24 cellular contexts compared by ENCODE assay signal in genomic region chr5:62017092-62017491, GRCh38.
DNase-seq lines count a peak whose midpoint lies in the region; ATAC-seq and TF ChIP-seq lines count a peak whose summit lies in the region.
"Had no signal": no experiment of that assay in that cellular context is flagged by ENCODE, and none has a peak within 500 bp of the region (broad histone marks: within the 10 kb centered on the region; RNA-seq: fewer than 3 reads in every experiment).

No MANE protein-coding gene starts in this region.

- H4K20me1 ChIP-seq in GM23248 (ENCODE audit: insufficient read depth) (no peaks in the 10 kb centered on the region), mammary epithelial cell (ENCODE audit: insufficient read depth, low read length) (no peaks in the 10 kb centered on the region)

- H3K9me3 Mint-ChIP-seq in HFFc6: peaks cover 16% of the 10 kb centered on the region

- no TSS peak for BruUV-seq in mammary epithelial cell (replicated peaks; lab: Mats Ljungman, UMichigan)

- in situ Hi-C loops in GM23248 (cut with MboI): no loop called here
- in situ Hi-C loops in mammary epithelial cell (cut with MboI; ENCODE audit: low sequenced_read_pairs in 2 of 2): no loop called here

- CTCF ChIA-PET in mammary epithelial cell (lab: Charles Lee; ENCODE audit: low non-redundant PET): interaction anchor here (0.5 kb wide), 1 partner anchor 126 kb away, joined by 4 read pairs; no protein-coding TSS in a partner anchor

- H2AFZ ChIP-seq in GM23248 (no peak overlapping the region), mammary epithelial cell (ENCODE audit: low read depth, low read length) (no peak overlapping the region)

- H3F3A ChIP-seq in GM23248 (ENCODE audit: insufficient read depth): no peaks in the 10 kb centered on the region

- intact Hi-C loops in mammary epithelial cell (cut with micrococcal nuclease): no loop called here
- intact Hi-C loops in aorta (cut with DNase I): no loop called here
- intact Hi-C loops in dorsolateral prefrontal cortex (cut with DNase I): no loop called here

- no peak overlapping the region for H3K27ac Mint-ChIP-seq in HFFc6
- H3K27ac Mint-ChIP-seq: B cell; CD4-positive, CD25-positive, alpha-beta regulatory T cell had no signal

- no peaks in the 10 kb centered on the region for H3K4me1 Mint-ChIP-seq in HFFc6 (ENCODE audit: low read depth)
- H3K4me1 Mint-ChIP-seq: B cell; CD4-positive, CD25-positive, alpha-beta regulatory T cell had no signal

- H3K27me3 ChIP-seq in GM23248 (replicated peaks; ENCODE audit: insufficient read depth) (no peaks in the 10 kb centered on the region), mammary epithelial cell (ENCODE audit: insufficient read depth, low read length) (no peaks in the 10 kb centered on the region), aorta (ENCODE audit: control insufficient read depth in 1 of 2, insufficient read depth in 2 of 2, low read length in 1 of 2) (no peaks in the 10 kb centered on the region), dorsolateral prefrontal cortex (no peaks in the 10 kb centered on the region)
- H3K27me3 ChIP-seq: Peyer's patch had no signal

- H3K4me2 ChIP-seq in GM23248 (ENCODE audit: unreplicated experiment) (no peak overlapping the region), mammary epithelial cell (ENCODE audit: insufficient read depth, low read depth, low read length) (no peak overlapping the region)
- H3K4me2 ChIP-seq: KMS-11 had no signal

- no peak overlapping the region for H3K27ac ChIP-seq in GM23248
- H3K27ac ChIP-seq in mammary epithelial cell (ENCODE audit: insufficient read depth, low read depth, low read length): no peak overlapping the region
- H3K27ac ChIP-seq in aorta (ENCODE audit: low read depth in 1 of 2, low read length in 2 of 2): no peak overlapping the region
- H3K27ac ChIP-seq in dorsolateral prefrontal cortex: no peak overlapping the region
- H3K27ac ChIP-seq: HL-60, KMS-11, Peyer's patch had no signal

- H3K9me3 ChIP-seq in GM23248 (ENCODE audit: low read depth) (no peaks in the 10 kb centered on the region), mammary epithelial cell (replicated peaks; ENCODE audit: insufficient read depth, low read length) (no peaks in the 10 kb centered on the region), aorta (ENCODE audit: control insufficient read depth, low read length) (no peaks in the 10 kb centered on the region)
- H3K9me3 ChIP-seq: Peyer's patch had no signal

- H3K4me1 ChIP-seq in GM23248 (ENCODE audit: insufficient read depth) (no peaks in the 10 kb centered on the region), mammary epithelial cell (ENCODE audit: insufficient read depth, low read length) (peaks cover 2% of the 10 kb centered on the region), aorta (ENCODE audit: control insufficient read depth in 1 of 2, insufficient read depth in 2 of 2, low read length in 2 of 2) (no peaks in the 10 kb centered on the region)
- H3K4me1 ChIP-seq: Peyer's patch had no signal

- H3K36me3 Mint-ChIP-seq in HFFc6 (ENCODE audit: low read depth): 0 out of 2 replicates have a peak, but pooled peaks cover 7% of the 10 kb centered on the region
- H3K36me3 Mint-ChIP-seq: CD4-positive, CD25-positive, alpha-beta regulatory T cell had no signal

- TF ChIP-seq CTCF in mammary epithelial cell (conservative IDR thresholded peaks at IDR 0.05 in 1 of 2, IDR thresholded peaks at IDR 0.05 in 1 of 2; ENCODE audit: extremely low read depth in 1 of 2, insufficient read depth in 1 of 2, low read depth in 1 of 2, low read length in 2 of 2) (no peak), fibroblast of the aortic adventitia (IDR thresholded peaks at IDR 0.05; ENCODE audit: insufficient read depth, low read length) (no peak), HFFc6 (IDR thresholded peaks at IDR 0.05) (no peak), dorsolateral prefrontal cortex (IDR thresholded peaks at IDR 0.05 in 54 of 56, conservative IDR thresholded peaks at IDR 0.05 in 2 of 56; ENCODE audit: low read depth in 1 of 56, partially characterized antibody in 56 of 56) (no peak)

- H3K4me3 Mint-ChIP-seq in HFFc6: no peak overlapping the region
- H3K4me3 Mint-ChIP-seq: B cell; CD4-positive, CD25-positive, alpha-beta regulatory T cell had no signal

- H3K9ac ChIP-seq in GM23248 (no peak overlapping the region), mammary epithelial cell (ENCODE audit: insufficient read depth, low read length) (no peak overlapping the region)
- H3K9ac ChIP-seq: KMS-11 had no signal

- peak; percentile 7 for DNase-seq in GM23248
- DNase-seq in mammary epithelial cell: peak; percentile 36
- peak; percentile 17 for DNase-seq in fibroblast of the aortic adventitia (ENCODE audit: low read depth)
- no peak for DNase-seq in aorta
- DNase-seq in HFFc6: no peak
- DNase-seq in T-helper 2 cell: no peak
- no peak for DNase-seq in dorsolateral prefrontal cortex
- DNase-seq: ACHN; CD4-positive, CD25-positive, alpha-beta regulatory T cell; COR-L47; DMS 273 treated with DMSO at 0.1 percent for 48 hours; DND-41; H7; NCI-H1436; NCI-H1930; NCI-H2171 treated with DMSO at 0.1 percent for 48 hours; NCI-H446 treated with DMSO at 0.1 percent for 48 hours; NCI-H748 treated with DMSO at 0.1 percent for 48 hours; NK-92 treated with Interleukin-12 subunit alpha and Interleukin-12 subunit beta, amount 100 ng/mL, for 24 hours; Peyer's patch; Right ventricle myocardium superior had no signal

- H3K79me2 ChIP-seq in GM23248 (ENCODE audit: insufficient read depth): no peaks in the 10 kb centered on the region
- no peaks in the 10 kb centered on the region for H3K79me2 ChIP-seq in mammary epithelial cell (ENCODE audit: insufficient read depth, low read length)

- dilution Hi-C loops in mammary epithelial cell (cut with HindIII; ENCODE audit: low sequenced_read_pairs): no loop called here

- H3K9me2 ChIP-seq in GM23248 (ENCODE audit: insufficient read depth): no peaks in the 10 kb centered on the region

- H3K27me3 Mint-ChIP-seq in HFFc6 (ENCODE audit: insufficient read depth): no peaks in the 10 kb centered on the region
- H3K27me3 Mint-ChIP-seq: B cell; CD4-positive, CD25-positive, alpha-beta regulatory T cell had no signal

- H3K36me3 ChIP-seq in GM23248 (ENCODE audit: low read depth): no peaks in the 10 kb centered on the region
- H3K36me3 ChIP-seq in mammary epithelial cell (ENCODE audit: insufficient read depth, low read length): no peaks in the 10 kb centered on the region
- H3K36me3 ChIP-seq in aorta (ENCODE audit: control insufficient read depth in 1 of 2, insufficient read depth in 2 of 2, low read length in 1 of 2): no peaks in the 10 kb centered on the region
- H3K36me3 ChIP-seq: Peyer's patch had no signal

- 28 to 34% methylated on average over 1 of the region's 1 CpG for WGBS in GM23248 (ENCODE audit: low coverage in 1 of 2, low lambda C conversion rate in 2 of 2, missing lambda C conversion rate in 2 of 2), 2 experiments
- 95% methylated on average over 1 of the region's 1 CpG for WGBS in mammary epithelial cell (ENCODE audit: low coverage, missing lambda C conversion rate)
- 67 to 72% methylated on average over 1 of the region's 1 CpG for WGBS in aorta, 2 donors

- peak; percentile 30 for ATAC-seq in aorta (ENCODE audit: low FRiP score)

- H3K4me3 ChIP-seq in GM23248 (no peak overlapping the region), mammary epithelial cell (replicated peaks in 1 of 3; ENCODE audit: insufficient read depth in 1 of 3, low read depth in 2 of 3, low read length in 3 of 3) (no peak overlapping the region), fibroblast of the aortic adventitia (ENCODE audit: low read depth, low read length) (no peak overlapping the region), aorta (ENCODE audit: low read length in 2 of 2) (no peak overlapping the region), dorsolateral prefrontal cortex (no peak overlapping the region)
- H3K4me3 ChIP-seq: Peyer's patch had no signal

Comparison
In these comparisons a context has a peak if more than half of its experiments do, and no peak if none do; other contexts are left out.
1. DNase-seq: peak in GM23248 (single experiment), mammary epithelial cell (single experiment) and fibroblast of the aortic adventitia (single experiment); none in aorta (0 of 2), HFFc6 (single experiment), T-helper 2 cell (0 of 5) and dorsolateral prefrontal cortex (0 of 10).